ENCODE assay signal across 11 cellular contexts in the genomic region with DNA sequence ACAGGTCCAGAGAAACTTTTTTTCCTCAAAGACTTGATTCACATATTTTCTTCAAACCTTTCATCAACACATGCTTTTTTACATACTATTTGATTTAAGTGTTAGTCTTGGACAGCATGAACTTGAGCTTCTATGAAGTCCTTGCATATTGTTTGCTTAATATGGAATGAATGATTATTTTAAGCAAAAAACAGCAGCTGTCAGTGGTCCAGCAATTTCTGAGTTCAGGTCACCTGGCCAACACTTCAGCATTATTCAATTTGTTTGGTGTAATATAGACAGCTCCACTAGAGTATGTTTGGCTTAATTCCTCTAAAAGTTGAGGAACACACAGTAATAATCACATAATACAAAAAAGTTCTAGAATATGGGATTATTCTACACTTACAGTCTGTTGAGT.
"Had no signal": no experiment of that assay in that cellular context is flagged by ENCODE, and none has a peak within 500 bp of the region (broad histone marks: within the 10 kb centered on the region; RNA-seq: fewer than 3 reads in every experiment).

No MANE protein-coding gene starts in this region.

- H3K27ac ChIP-seq: GM23248 had no signal

- FAIRE-seq: H1, H54 had no signal

- H3K36me3 ChIP-seq: HAP-1 had no signal

- H3K4me3 ChIP-seq: GM23248, GM23338, HAP-1 had no signal

- DNase-seq: GM23248, GOT3, H7, H9, HCEC 1CT, HFFc6 had no signal

- ATAC-seq: GM23338, HCT116 had no signal

- H3K9me3 ChIP-seq: HAP-1 had no signal
